14 cellular contexts compared by ENCODE assay signal in genomic region chr10:133292919-133293809, GRCh38. TPM values are rescaled to one million over a fixed set of nuclear protein-coding genes. Genes with fewer than 3 reads are reported as not detected.
A peak's percentile ranks its signal among the peaks of the same experiment; 100 is the strongest.
DNase-seq lines count a peak whose midpoint lies in the region; ATAC-seq lines count a peak whose summit lies in the region.
"Had no signal": no experiment of that assay in that cellular context is flagged by ENCODE, and none has a peak within 500 bp of the region (broad histone marks: within the 10 kb centered on the region; RNA-seq: fewer than 3 reads in every experiment).

No MANE protein-coding gene starts in this region.

- H3K36me3 ChIP-seq in subcutaneous abdominal adipose tissue (ENCODE audit: control insufficient read depth in 5 of 5, insufficient read depth in 5 of 5, low read length in 5 of 5), result peaks cover 0 to 94% (median 84%) of the 10 kb centered on the region in 5 donors

- H3K36me3 Mint-ChIP-seq in T-helper 17 cell (ENCODE audit: low read depth), result no peaks in the 10 kb centered on the region

- peak; percentile 73 for DNase-seq in activated effector memory CD4-positive, alpha-beta T cell treated with anti-CD3 and anti-CD28 coated beads, Interleukin-2, amount 50 U/mL, for 16 hours
- no peak for DNase-seq in activated effector memory CD4-positive, alpha-beta T cell treated with Interleukin-2 at 50 U/mL for 16 hours
- no peak for DNase-seq in T-helper 17 cell
- DNase-seq in fibroblast of the conjunctiva (ENCODE audit: low read depth), result peak; percentile 9
- DNase-seq in NCI-H345 treated with DMSO at 0.1 percent for 48 hours (lab: John Stamatoyannopoulos, UW; ENCODE audit: unreplicated experiment), result no peak
- DNase-seq in left colon, result no peak
- DNase-seq in NCI-H524 (lab: John Stamatoyannopoulos, UW), result no peak
- DNase-seq: activated T-cell treated with anti-CD3 and anti-CD28 coated beads, Interleukin-2, amount 50 U/mL, for 24 hours; effector CD4-positive, alpha-beta T cell; NCI-H1694 had no signal

- H3K9ac ChIP-seq in subcutaneous abdominal adipose tissue (ENCODE audit: low read length in 5 of 5), result no peak overlapping the region

- H3K4me1 Mint-ChIP-seq in T-helper 17 cell, result peaks cover 3% of the 10 kb centered on the region
- H3K4me1 Mint-ChIP-seq: B cell, mesothelial cell of epicardium had no signal

- peak overlapping the region; percentile 43 for H3K27ac ChIP-seq in subcutaneous abdominal adipose tissue (ENCODE audit: low read depth, low read length)

- no peaks in the 10 kb centered on the region for H3K9me3 ChIP-seq in T-helper 17 cell (ENCODE audit: control insufficient read depth, low read length, poor library complexity, severe bottlenecking)
- no peaks in the 10 kb centered on the region for H3K9me3 ChIP-seq in subcutaneous abdominal adipose tissue (ENCODE audit: control insufficient read depth in 5 of 5, low read length in 5 of 5)
- H3K9me3 ChIP-seq: tibial nerve had no signal

- no peaks in the 10 kb centered on the region for H3K27me3 ChIP-seq in subcutaneous abdominal adipose tissue (ENCODE audit: control insufficient read depth in 5 of 5, insufficient read depth in 4 of 5, low read length in 5 of 5)
- H3K27me3 ChIP-seq: tibial nerve had no signal

- ATAC-seq in T-helper 17 cell (peak; percentile 40), left colon (no peak)

- intact Hi-C loops in left colon (cut with DNase I, micrococcal nuclease), result no loop called here

- H3K4me3 ChIP-seq in subcutaneous abdominal adipose tissue (ENCODE audit: low read depth in 1 of 5, low read length in 5 of 5), result no peak overlapping the region
- H3K4me3 ChIP-seq: tibial nerve had no signal

- no peak overlapping the region for H3K27ac Mint-ChIP-seq in T-helper 17 cell
- H3K27ac Mint-ChIP-seq: activated T-cell treated with anti-CD3 and anti-CD28 coated beads, Interleukin-2, amount 50 U/mL, for 24 hours; B cell; mesothelial cell of epicardium had no signal

- H3K4me1 ChIP-seq in subcutaneous abdominal adipose tissue (ENCODE audit: control insufficient read depth in 5 of 5, insufficient read depth in 5 of 5, low read length in 5 of 5), result peaks cover 0 to 22% (median 14%) of the 10 kb centered on the region in 5 donors
- H3K4me1 ChIP-seq: tibial nerve had no signal

- H3K27me3 Mint-ChIP-seq in T-helper 17 cell, result no peaks in the 10 kb centered on the region
- H3K27me3 Mint-ChIP-seq: activated T-cell treated with anti-CD3 and anti-CD28 coated beads, Interleukin-2, amount 50 U/mL, for 24 hours; B cell had no signal

- no peak overlapping the region for H3K4me3 Mint-ChIP-seq in T-helper 17 cell
- H3K4me3 Mint-ChIP-seq: activated T-cell treated with anti-CD3 and anti-CD28 coated beads, Interleukin-2, amount 50 U/mL, for 24 hours; B cell; mesothelial cell of epicardium had no signal

RNA-seq across cellular contexts. Expression of gene TUBGCP2, which starts 15.5 kb away (rescaled TPM):
- 10 to 100 TPM; 73.6 to 75.4 TPM for total RNA-seq in T-helper 17 cell
- 10 to 100 TPM; 53.8 to 53.9 TPM for total RNA-seq in left colon

RNA-seq across cellular contexts. Expression of gene ZNF511, which starts 15.6 kb away (rescaled TPM):
- 10 to 100 TPM; 28.1 to 33.2 TPM for total RNA-seq in T-helper 17 cell
- 10 to 100 TPM; 41.0 to 42.1 TPM for total RNA-seq in left colon

RNA-seq across cellular contexts. Expression of gene ADAM8, which starts 16.5 kb away (rescaled TPM):
- total RNA-seq in T-helper 17 cell (100 to 1,000 TPM; 157 to 188 TPM), left colon (1 to 10 TPM; 2.3 to 2.8 TPM)

RNA-seq across cellular contexts. Expression of gene CALY, which starts 43.5 kb away (rescaled TPM):
- total RNA-seq in T-helper 17 cell, result 1 to 10 TPM in 1 of 2 donors, under 1 TPM in 1; 0.96 to 1.9 TPM
- total RNA-seq in left colon, result 1 to 10 TPM in 1 of 2 donors, under 1 TPM in 1; 0.43 to 1.6 TPM
- total RNA-seq: B cell had no signal

RNA-seq across cellular contexts. Expression of gene PRAP1, which starts 54.0 kb away (rescaled TPM):
- not detected for total RNA-seq in T-helper 17 cell
- 100 to 1,000 TPM in 1 of 2 donors, 10 to 100 TPM in 1; 48.3 to 244 TPM for total RNA-seq in left colon
- total RNA-seq: B cell had no signal

Comparison
In these comparisons a context has a peak if more than half of its experiments do, and no peak if none do; other contexts are left out.
1. DNase-seq: peak in activated effector memory CD4-positive, alpha-beta T cell treated with anti-CD3 and anti-CD28 coated beads, Interleukin-2, amount 50 U/mL, for 16 hours (single experiment) and fibroblast of the conjunctiva (single experiment); none in activated effector memory CD4-positive, alpha-beta T cell treated with Interleukin-2 at 50 U/mL for 16 hours (single experiment), T-helper 17 cell (0 of 3), NCI-H345 treated with DMSO at 0.1 percent for 48 hours (single experiment), left colon (0 of 2) and NCI-H524 (0 of 2).
2. RNA of gene ADAM8, which starts 16.5 kb away (total RNA-seq): 157 to 188 TPM in T-helper 17 cell; 2.3 to 2.8 TPM in left colon; every median in the first group is over 10 times any median in the second.